1 cellular context compared by ENCODE assay signal in the genomic region with DNA sequence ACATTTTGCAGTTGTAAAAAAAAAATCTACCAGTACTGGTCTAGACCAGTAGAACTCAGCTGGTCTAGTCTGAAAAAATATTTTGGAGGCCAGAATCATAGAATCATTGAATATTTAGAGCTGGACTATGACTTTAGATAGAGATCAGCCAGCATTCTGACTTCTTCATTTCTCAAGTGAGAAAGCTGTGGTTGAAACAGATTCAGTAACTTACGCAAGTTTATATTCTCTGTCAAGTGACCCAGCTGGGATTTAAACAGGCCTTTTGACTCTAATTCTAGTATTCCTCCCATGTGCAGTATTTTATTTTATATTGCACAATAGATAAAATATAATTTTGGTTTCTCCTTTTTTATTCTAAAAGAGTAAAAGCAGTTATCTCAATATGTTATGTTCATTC.
TF ChIP-seq lines count a peak whose summit lies in the region.

No MANE protein-coding gene starts in this region.

TF ChIP-seq in GM12878, 131 proteins besides CTCF, POLR2A, EP300 and RAD21 (continued from another document):
- TF ChIP-seq, protein P1, sequence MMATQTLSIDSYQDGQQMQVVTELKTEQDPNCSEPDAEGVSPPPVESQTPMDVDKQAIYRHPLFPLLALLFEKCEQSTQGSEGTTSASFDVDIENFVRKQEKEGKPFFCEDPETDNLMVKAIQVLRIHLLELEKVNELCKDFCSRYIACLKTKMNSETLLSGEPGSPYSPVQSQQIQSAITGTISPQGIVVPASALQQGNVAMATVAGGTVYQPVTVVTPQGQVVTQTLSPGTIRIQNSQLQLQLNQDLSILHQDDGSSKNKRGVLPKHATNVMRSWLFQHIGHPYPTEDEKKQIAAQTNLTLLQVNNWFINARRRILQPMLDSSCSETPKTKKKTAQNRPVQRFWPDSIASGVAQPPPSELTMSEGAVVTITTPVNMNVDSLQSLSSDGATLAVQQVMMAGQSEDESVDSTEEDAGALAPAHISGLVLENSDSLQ (IDR thresholded peaks at IDR 0.05), result no peak
- TF ChIP-seq, protein P2, sequence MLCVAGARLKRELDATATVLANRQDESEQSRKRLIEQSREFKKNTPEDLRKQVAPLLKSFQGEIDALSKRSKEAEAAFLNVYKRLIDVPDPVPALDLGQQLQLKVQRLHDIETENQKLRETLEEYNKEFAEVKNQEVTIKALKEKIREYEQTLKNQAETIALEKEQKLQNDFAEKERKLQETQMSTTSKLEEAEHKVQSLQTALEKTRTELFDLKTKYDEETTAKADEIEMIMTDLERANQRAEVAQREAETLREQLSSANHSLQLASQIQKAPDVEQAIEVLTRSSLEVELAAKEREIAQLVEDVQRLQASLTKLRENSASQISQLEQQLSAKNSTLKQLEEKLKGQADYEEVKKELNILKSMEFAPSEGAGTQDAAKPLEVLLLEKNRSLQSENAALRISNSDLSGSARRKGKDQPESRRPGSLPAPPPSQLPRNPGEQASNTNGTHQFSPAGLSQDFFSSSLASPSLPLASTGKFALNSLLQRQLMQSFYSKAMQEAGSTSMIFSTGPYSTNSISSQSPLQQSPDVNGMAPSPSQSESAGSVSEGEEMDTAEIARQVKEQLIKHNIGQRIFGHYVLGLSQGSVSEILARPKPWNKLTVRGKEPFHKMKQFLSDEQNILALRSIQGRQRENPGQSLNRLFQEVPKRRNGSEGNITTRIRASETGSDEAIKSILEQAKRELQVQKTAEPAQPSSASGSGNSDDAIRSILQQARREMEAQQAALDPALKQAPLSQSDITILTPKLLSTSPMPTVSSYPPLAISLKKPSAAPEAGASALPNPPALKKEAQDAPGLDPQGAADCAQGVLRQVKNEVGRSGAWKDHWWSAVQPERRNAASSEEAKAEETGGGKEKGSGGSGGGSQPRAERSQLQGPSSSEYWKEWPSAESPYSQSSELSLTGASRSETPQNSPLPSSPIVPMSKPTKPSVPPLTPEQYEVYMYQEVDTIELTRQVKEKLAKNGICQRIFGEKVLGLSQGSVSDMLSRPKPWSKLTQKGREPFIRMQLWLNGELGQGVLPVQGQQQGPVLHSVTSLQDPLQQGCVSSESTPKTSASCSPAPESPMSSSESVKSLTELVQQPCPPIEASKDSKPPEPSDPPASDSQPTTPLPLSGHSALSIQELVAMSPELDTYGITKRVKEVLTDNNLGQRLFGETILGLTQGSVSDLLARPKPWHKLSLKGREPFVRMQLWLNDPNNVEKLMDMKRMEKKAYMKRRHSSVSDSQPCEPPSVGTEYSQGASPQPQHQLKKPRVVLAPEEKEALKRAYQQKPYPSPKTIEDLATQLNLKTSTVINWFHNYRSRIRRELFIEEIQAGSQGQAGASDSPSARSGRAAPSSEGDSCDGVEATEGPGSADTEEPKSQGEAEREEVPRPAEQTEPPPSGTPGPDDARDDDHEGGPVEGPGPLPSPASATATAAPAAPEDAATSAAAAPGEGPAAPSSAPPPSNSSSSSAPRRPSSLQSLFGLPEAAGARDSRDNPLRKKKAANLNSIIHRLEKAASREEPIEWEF (IDR thresholded peaks at IDR 0.05; ENCODE audit: insufficient replicate concordance, low read depth, low read length), result no peak
- TF ChIP-seq SPI1 (IDR thresholded peaks at IDR 0.05; ENCODE audit: borderline replicate concordance, insufficient read depth, low read depth, low read length) (peak; percentile 37; the same call in 1 of the 2 replicates), RUNX3 (IDR thresholded peaks at IDR 0.05; ENCODE audit: low read length) (peak; percentile 55), ZNF384 (IDR thresholded peaks at IDR 0.05; ENCODE audit: borderline replicate concordance, low read depth, low read length) (0 out of 2 replicates have a peak, but pooled peaks have one; percentile 38), BHLHE40 (IDR thresholded peaks at IDR 0.05; ENCODE audit: borderline replicate concordance in 1 of 2, low read depth in 2 of 2, low read length in 1 of 2) (peak; percentile 29 to 70; a peak in 3 of 4 replicates), JUNB (IDR thresholded peaks at IDR 0.05) (peak; percentile 42), NR2C1 (IDR thresholded peaks at IDR 0.05) (no peak)
